In the genomic region with DNA sequence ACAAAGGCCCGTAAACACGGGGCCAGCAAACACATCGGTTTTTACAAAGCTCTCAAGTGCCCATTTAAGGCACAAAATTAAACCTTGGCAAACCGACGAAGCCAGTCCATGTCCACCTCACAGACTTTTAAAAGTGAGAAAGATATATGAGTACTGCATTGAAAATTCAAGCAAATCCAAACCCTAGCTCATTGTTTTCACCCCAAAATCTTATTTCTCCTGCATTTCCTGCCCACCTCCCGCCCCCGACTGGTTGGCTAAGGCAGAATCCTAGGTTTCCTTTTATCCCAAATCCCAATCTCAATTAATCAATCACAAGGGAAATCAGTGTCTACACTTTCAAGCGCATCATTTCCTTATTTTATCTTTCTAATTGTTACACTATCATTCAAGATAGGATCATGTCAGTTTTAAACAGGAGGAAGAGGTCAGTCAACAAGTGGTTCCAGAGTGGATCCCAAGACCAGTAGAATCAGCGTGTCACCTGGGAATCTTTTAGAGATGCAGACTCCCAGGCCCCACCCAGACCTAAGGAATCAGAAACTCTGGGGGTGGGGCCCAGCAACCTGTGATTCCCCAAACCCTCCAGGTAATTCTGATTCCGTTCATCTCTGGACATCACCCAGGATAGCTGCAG, we compare ENCODE assay signal across 10 cellular contexts. TPM values are rescaled to one million over a fixed set of nuclear protein-coding genes. Genes with fewer than 3 reads are reported as not detected.
DNase-seq lines count a peak whose midpoint lies in the region; ATAC-seq and TF ChIP-seq lines count a peak whose summit lies in the region.
"Had no signal": no experiment of that assay in that cellular context is flagged by ENCODE, and none has a peak within 500 bp of the region (broad histone marks: within the 10 kb centered on the region; RNA-seq: fewer than 3 reads in every experiment).

No MANE protein-coding gene starts in this region.

- H4K20me1 ChIP-seq in BLaER1 (peaks cover 27% of the 10 kb centered on the region), GM23248 (ENCODE audit: insufficient read depth) (no peaks in the 10 kb centered on the region)

- peaks cover 31% of the 10 kb centered on the region for H3K4me1 Mint-ChIP-seq in brain
- peaks cover 12 to 20% (median 18%) of the 10 kb centered on the region in 3 donors for H3K4me1 Mint-ChIP-seq in naive B cell

- ATAC-seq in naive B cell (ENCODE audit: low read depth in 2 of 2) (no peak), SK-N-SH treated with all-trans-retinoic acid at 6 μM for 48 hours (no peak)

- H3K9ac ChIP-seq in BLaER1, result no peak overlapping the region
- H3K9ac ChIP-seq in ES-I3 (ENCODE audit: low read depth, low read length), result peak overlapping the region; percentile 70
- no peak overlapping the region for H3K9ac ChIP-seq in GM23248

- H3K27ac Mint-ChIP-seq in brain (peak overlapping the region in 2 of 5 experiments; percentile 58 to 86), naive B cell (peak overlapping the region in 1 of 6 donors; percentile 4)

- no peak overlapping the region for H2AFZ ChIP-seq in GM23248

- no peak overlapping the region for H3K4me2 ChIP-seq in BLaER1
- H3K4me2 ChIP-seq in GM23248 (ENCODE audit: unreplicated experiment), result no peak overlapping the region

- H3K4me1 ChIP-seq in BLaER1, result peaks cover 20% of the 10 kb centered on the region
- H3K4me1 ChIP-seq in ES-I3 (ENCODE audit: insufficient read depth, low read length), result peaks cover 5% of the 10 kb centered on the region; the same call in 1 of the 2 replicates
- no peaks in the 10 kb centered on the region for H3K4me1 ChIP-seq in GM23248 (ENCODE audit: insufficient read depth)

- no peak for TF ChIP-seq CTCF in brain (conservative IDR thresholded peaks at IDR 0.05)

- H3F3A ChIP-seq in GM23248 (ENCODE audit: insufficient read depth), result no peaks in the 10 kb centered on the region

- H3K27ac ChIP-seq in BLaER1 (no peak overlapping the region), GM23248 (no peak overlapping the region)

- no peaks in the 10 kb centered on the region for H3K9me2 ChIP-seq in GM23248 (ENCODE audit: insufficient read depth)

- H3K27me3 Mint-ChIP-seq in brain, result peaks cover 29% of the 10 kb centered on the region
- peaks cover 53 to 75% (median 69%) of the 10 kb centered on the region in 3 donors for H3K27me3 Mint-ChIP-seq in naive B cell

- H3K4me3 Mint-ChIP-seq in brain (peak overlapping the region; percentile 79 to 87 (median 83)), naive B cell (peak overlapping the region; percentile 45 to 88 (median 72))

- WGBS in GM23248 (ENCODE audit: low coverage in 1 of 2, low lambda C conversion rate in 2 of 2, missing lambda C conversion rate in 2 of 2), 2 experiments, result 61 to 65% methylated on average over 10 of the region's 10 CpGs

- peaks cover 36% of the 10 kb centered on the region for H3K9me3 ChIP-seq in BLaER1
- no peaks in the 10 kb centered on the region for H3K9me3 ChIP-seq in ES-I3 (ENCODE audit: control insufficient read depth, insufficient read depth, low read length)
- H3K9me3 ChIP-seq in GM23248 (ENCODE audit: low read depth), result no peaks in the 10 kb centered on the region

- no peaks in the 10 kb centered on the region for H3K79me2 ChIP-seq in GM23248 (ENCODE audit: insufficient read depth)

- H3K36me3 ChIP-seq in BLaER1 (no peaks in the 10 kb centered on the region), ES-I3 (ENCODE audit: insufficient read depth, low read length) (no peaks in the 10 kb centered on the region; the same call in 1 of the 2 replicates), GM23248 (ENCODE audit: low read depth) (no peaks in the 10 kb centered on the region)

- peaks cover 69% of the 10 kb centered on the region for H3K27me3 ChIP-seq in BLaER1
- H3K27me3 ChIP-seq in GM23248 (replicated peaks; ENCODE audit: insufficient read depth), result peaks cover 32% of the 10 kb centered on the region

- H3K9me3 Mint-ChIP-seq in brain, result peaks cover 19 to 26% (median 20%) of the 10 kb centered on the region in 5 experiments
- H3K9me3 Mint-ChIP-seq in naive B cell, result peaks cover 0 to 24% (median 6%) of the 10 kb centered on the region in 7 donors

- peak overlapping the region; percentile 51; the same call in 1 of the 2 replicates for H3K4me3 ChIP-seq in BLaER1
- H3K4me3 ChIP-seq in GM23248, result no peak overlapping the region

- H3K36me3 Mint-ChIP-seq in brain (peaks cover 2% of the 10 kb centered on the region), naive B cell (no peaks in the 10 kb centered on the region)

- in situ Hi-C loops in GM23248 (cut with MboI), result no loop called here

- DNase-seq in naive B cell, result no peak
- no peak for DNase-seq in A172 (ENCODE audit: low spot score)
- no peak for DNase-seq in NCI-H446 (lab: John Stamatoyannopoulos, UW)
- DNase-seq in GM23248, result no peak
- DNase-seq: KG1, OCI-M1 had no signal

TF ChIP-seq in SK-N-SH treated with all-trans-retinoic acid at 6 μM for 48 hours, 23 proteins besides CTCF, POLR2A, EP300 and RAD21:
- TF ChIP-seq, protein P1, sequence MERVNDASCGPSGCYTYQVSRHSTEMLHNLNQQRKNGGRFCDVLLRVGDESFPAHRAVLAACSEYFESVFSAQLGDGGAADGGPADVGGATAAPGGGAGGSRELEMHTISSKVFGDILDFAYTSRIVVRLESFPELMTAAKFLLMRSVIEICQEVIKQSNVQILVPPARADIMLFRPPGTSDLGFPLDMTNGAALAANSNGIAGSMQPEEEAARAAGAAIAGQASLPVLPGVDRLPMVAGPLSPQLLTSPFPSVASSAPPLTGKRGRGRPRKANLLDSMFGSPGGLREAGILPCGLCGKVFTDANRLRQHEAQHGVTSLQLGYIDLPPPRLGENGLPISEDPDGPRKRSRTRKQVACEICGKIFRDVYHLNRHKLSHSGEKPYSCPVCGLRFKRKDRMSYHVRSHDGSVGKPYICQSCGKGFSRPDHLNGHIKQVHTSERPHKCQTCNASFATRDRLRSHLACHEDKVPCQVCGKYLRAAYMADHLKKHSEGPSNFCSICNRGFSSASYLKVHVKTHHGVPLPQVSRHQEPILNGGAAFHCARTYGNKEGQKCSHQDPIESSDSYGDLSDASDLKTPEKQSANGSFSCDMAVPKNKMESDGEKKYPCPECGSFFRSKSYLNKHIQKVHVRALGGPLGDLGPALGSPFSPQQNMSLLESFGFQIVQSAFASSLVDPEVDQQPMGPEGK (CRISPR knock-in tag; IDR thresholded peaks at IDR 0.05; ENCODE audit: borderline replicate concordance), result no peak
- no peak for TF ChIP-seq ZNF8 (CRISPR knock-in tag; IDR thresholded peaks at IDR 0.05)
- TF ChIP-seq ZFP3 (CRISPR knock-in tag; IDR thresholded peaks at IDR 0.05), result no peak
- no peak for TF ChIP-seq TCF4 (CRISPR knock-in tag; IDR thresholded peaks at IDR 0.05; ENCODE audit: borderline replicate concordance)
- no peak for TF ChIP-seq CSDC2 (CRISPR knock-in tag; IDR thresholded peaks at IDR 0.05)
- no peak for TF ChIP-seq GLIS3 (CRISPR knock-in tag; IDR thresholded peaks at IDR 0.05)
- no peak for TF ChIP-seq ZNF565 (CRISPR knock-in tag; conservative IDR thresholded peaks at IDR 0.05; ENCODE audit: low read depth)
- no peak for TF ChIP-seq ARNTL (CRISPR knock-in tag; IDR thresholded peaks at IDR 0.05; ENCODE audit: borderline replicate concordance, low read depth)
- no peak for TF ChIP-seq ZFP30 (CRISPR knock-in tag; IDR thresholded peaks at IDR 0.05)
- no peak for TF ChIP-seq PPARA (CRISPR knock-in tag; IDR thresholded peaks at IDR 0.05; ENCODE audit: borderline replicate concordance)
- no peak for TF ChIP-seq ZNF70 (CRISPR knock-in tag; IDR thresholded peaks at IDR 0.05)
- TF ChIP-seq TOX (CRISPR knock-in tag; IDR thresholded peaks at IDR 0.05; ENCODE audit: borderline replicate concordance), result no peak
- TF ChIP-seq SNAI2 (CRISPR knock-in tag; IDR thresholded peaks at IDR 0.05), result no peak
- TF ChIP-seq OSR1 (CRISPR knock-in tag; IDR thresholded peaks at IDR 0.05), result no peak
- TF ChIP-seq, protein P2, sequence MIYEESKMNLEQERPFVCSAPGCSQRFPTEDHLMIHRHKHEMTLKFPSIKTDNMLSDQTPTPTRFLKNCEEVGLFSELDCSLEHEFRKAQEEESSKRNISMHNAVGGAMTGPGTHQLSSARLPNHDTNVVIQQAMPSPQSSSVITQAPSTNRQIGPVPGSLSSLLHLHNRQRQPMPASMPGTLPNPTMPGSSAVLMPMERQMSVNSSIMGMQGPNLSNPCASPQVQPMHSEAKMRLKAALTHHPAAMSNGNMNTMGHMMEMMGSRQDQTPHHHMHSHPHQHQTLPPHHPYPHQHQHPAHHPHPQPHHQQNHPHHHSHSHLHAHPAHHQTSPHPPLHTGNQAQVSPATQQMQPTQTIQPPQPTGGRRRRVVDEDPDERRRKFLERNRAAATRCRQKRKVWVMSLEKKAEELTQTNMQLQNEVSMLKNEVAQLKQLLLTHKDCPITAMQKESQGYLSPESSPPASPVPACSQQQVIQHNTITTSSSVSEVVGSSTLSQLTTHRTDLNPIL (CRISPR knock-in tag; IDR thresholded peaks at IDR 0.05; ENCODE audit: low read depth), result no peak

RNA-seq across cellular contexts. Expression of a gene that starts 1.7 kb away (rescaled TPM):
- 280 TPM for polyA plus RNA-seq in brain (ENCODE audit: insufficient read depth, low read depth, low replicate concordance)
- not detected for polyA plus RNA-seq in naive B cell (ENCODE audit: low read depth in 6 of 6)
- total RNA-seq in A172 (2014; rRNA removed; shearing (Covaris generic)), result 3.2 and 3.5 TPM in 2 replicates
- total RNA-seq in GM23248 (2014; rRNA removed; shearing (Covaris generic)), result 0.32 and 2.0 TPM in 2 replicates
- polyA plus RNA-seq in GM23248 (2016; fragmentation: Nextera tagmentation; extraction: Ambion mirVana), result 1.2 and 1.6 TPM in 2 replicates

Comparison
In these comparisons a context has a peak if more than half of its experiments do, and no peak if none do; other contexts are left out.
1. RNA of a gene that starts 1.7 kb away (polyA plus RNA-seq): 280 TPM in brain (single experiment); 1.2 to 1.6 TPM in GM23248 and not detected in naive B cell; every median in the first group is over 100 times any median in the second.